Comparison of ENCODE assay signal across 8 cellular contexts in genomic region chr12:120013659-120014380, GRCh38. TPM values are rescaled to one million over a fixed set of nuclear protein-coding genes. Genes with fewer than 3 reads are reported as not detected.
DNase-seq lines count a peak whose midpoint lies in the region; ATAC-seq and TF ChIP-seq lines count a peak whose summit lies in the region.

No MANE protein-coding gene starts in this region.

- H3K27ac Mint-ChIP-seq in stimulated activated naive CD8-positive, alpha-beta T cell treated with anti-CD3 and anti-CD28 coated beads, Interleukin-15, Interleukin-2, amounts not matched to agents 100 ng/mL and 50 ng/mL, for 24 hours, result peak overlapping the region; percentile 98
- no peak overlapping the region for H3K27ac Mint-ChIP-seq in mesothelial cell of epicardium

- ATAC-seq in HG03521 (IDR thresholded peaks at IDR 0.05; ENCODE audit: unreplicated experiment), result peak; percentile 64
- no peak for ATAC-seq in GM21528 (IDR thresholded peaks at IDR 0.05; ENCODE audit: low FRiP score, unreplicated experiment)

- no peaks in the 10 kb centered on the region for H3K9me3 Mint-ChIP-seq in stimulated activated naive CD8-positive, alpha-beta T cell treated with anti-CD3 and anti-CD28 coated beads, Interleukin-15, Interleukin-2, amounts not matched to agents 100 ng/mL and 50 ng/mL, for 24 hours
- peaks cover 5% of the 10 kb centered on the region for H3K9me3 Mint-ChIP-seq in mesothelial cell of epicardium

- no peaks in the 10 kb centered on the region for H3K27me3 Mint-ChIP-seq in stimulated activated naive CD8-positive, alpha-beta T cell treated with anti-CD3 and anti-CD28 coated beads, Interleukin-15, Interleukin-2, amounts not matched to agents 100 ng/mL and 50 ng/mL, for 24 hours
- no peaks in the 10 kb centered on the region for H3K27me3 Mint-ChIP-seq in mesothelial cell of epicardium (ENCODE audit: low read depth)

- no peak for TF ChIP-seq CTCF in mesothelial cell of epicardium (IDR thresholded peaks at IDR 0.05; ENCODE audit: unreplicated experiment)

- peaks cover 98% of the 10 kb centered on the region for H3K4me1 Mint-ChIP-seq in stimulated activated naive CD8-positive, alpha-beta T cell treated with anti-CD3 and anti-CD28 coated beads, Interleukin-15, Interleukin-2, amounts not matched to agents 100 ng/mL and 50 ng/mL, for 24 hours (ENCODE audit: low read depth)
- no peaks in the 10 kb centered on the region for H3K4me1 Mint-ChIP-seq in mesothelial cell of epicardium

- DNase-seq in activated naive CD4-positive, alpha-beta T cell treated with Interleukin-2 at 50 U/mL for 16 hours, result peak; percentile 53
- DNase-seq in activated naive CD4-positive, alpha-beta T cell (lab: John Stamatoyannopoulos, UW), result no peak
- DNase-seq in activated T-cell treated with anti-CD3 and anti-CD28 coated beads, Interleukin-2, amount 50 U/mL, for 1 hour, result peak; percentile 63
- no peak for DNase-seq in mesothelial cell of epicardium (ENCODE audit: low spot score in 2 of 2, unreplicated experiment in 2 of 2)
- no peak for DNase-seq in SIG-M5 (lab: John Stamatoyannopoulos, UW)

- H3K36me3 Mint-ChIP-seq in stimulated activated naive CD8-positive, alpha-beta T cell treated with anti-CD3 and anti-CD28 coated beads, Interleukin-15, Interleukin-2, amounts not matched to agents 100 ng/mL and 50 ng/mL, for 24 hours (ENCODE audit: low read depth), result peaks cover 63% of the 10 kb centered on the region
- peaks cover 4% of the 10 kb centered on the region for H3K36me3 Mint-ChIP-seq in mesothelial cell of epicardium

- H3K4me3 Mint-ChIP-seq in stimulated activated naive CD8-positive, alpha-beta T cell treated with anti-CD3 and anti-CD28 coated beads, Interleukin-15, Interleukin-2, amounts not matched to agents 100 ng/mL and 50 ng/mL, for 24 hours, result peak overlapping the region; percentile 62
- no peak overlapping the region for H3K4me3 Mint-ChIP-seq in mesothelial cell of epicardium

RNA-seq across cellular contexts. Expression of gene BICDL1, which starts 24.8 kb away (rescaled TPM):
- total RNA-seq in mesothelial cell of epicardium, result 38.8 to 41.5 TPM (median 40.1 TPM) in 3 replicates

Comparison
In these comparisons a context has a peak if more than half of its experiments do, and no peak if none do; other contexts are left out.
1. DNase-seq: peak in activated naive CD4-positive, alpha-beta T cell treated with Interleukin-2 at 50 U/mL for 16 hours (single experiment) and activated T-cell treated with anti-CD3 and anti-CD28 coated beads, Interleukin-2, amount 50 U/mL, for 1 hour (single experiment); none in activated naive CD4-positive, alpha-beta T cell (0 of 4), mesothelial cell of epicardium (0 of 2) and SIG-M5 (single experiment).